ENCODE assay signal across 2 cellular contexts in the genomic region with DNA sequence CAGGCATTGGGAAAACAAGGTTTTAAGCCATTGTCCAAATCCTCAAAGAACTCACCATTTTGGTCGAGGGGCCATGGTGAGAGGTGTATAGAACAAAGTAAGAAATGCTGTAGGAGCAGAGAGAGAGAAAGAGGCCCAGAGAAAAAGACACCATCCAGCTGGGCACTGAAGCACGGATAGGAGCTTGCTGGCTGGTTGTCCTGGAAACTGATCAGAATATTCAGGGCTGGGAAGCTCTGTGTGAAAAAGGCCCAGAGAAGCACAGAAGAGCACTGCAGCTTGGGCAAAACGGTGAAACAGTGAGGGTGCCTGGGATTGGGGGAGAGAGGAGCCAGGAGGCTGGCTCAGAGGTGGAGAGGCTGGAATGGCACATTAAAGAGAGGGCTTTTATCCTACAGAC.
TF ChIP-seq lines count a peak whose summit lies in the region.

No MANE protein-coding gene starts in this region.

TF ChIP-seq in SK-N-SH treated with all-trans-retinoic acid at 6 μM for 48 hours, 23 proteins besides CTCF, POLR2A, EP300 and RAD21 (continued from another document):
- TF ChIP-seq OSR1 (CRISPR knock-in tag; IDR thresholded peaks at IDR 0.05), result no peak
- TF ChIP-seq SNAI2 (CRISPR knock-in tag; IDR thresholded peaks at IDR 0.05), result no peak
- TF ChIP-seq ZNF8 (CRISPR knock-in tag; IDR thresholded peaks at IDR 0.05), result no peak
- TF ChIP-seq ZFP3 (CRISPR knock-in tag; IDR thresholded peaks at IDR 0.05), result peak; percentile 75

TF ChIP-seq in SK-N-SH, 30 proteins besides CTCF, POLR2A, EP300 and RAD21:
- TF ChIP-seq, protein P1, sequence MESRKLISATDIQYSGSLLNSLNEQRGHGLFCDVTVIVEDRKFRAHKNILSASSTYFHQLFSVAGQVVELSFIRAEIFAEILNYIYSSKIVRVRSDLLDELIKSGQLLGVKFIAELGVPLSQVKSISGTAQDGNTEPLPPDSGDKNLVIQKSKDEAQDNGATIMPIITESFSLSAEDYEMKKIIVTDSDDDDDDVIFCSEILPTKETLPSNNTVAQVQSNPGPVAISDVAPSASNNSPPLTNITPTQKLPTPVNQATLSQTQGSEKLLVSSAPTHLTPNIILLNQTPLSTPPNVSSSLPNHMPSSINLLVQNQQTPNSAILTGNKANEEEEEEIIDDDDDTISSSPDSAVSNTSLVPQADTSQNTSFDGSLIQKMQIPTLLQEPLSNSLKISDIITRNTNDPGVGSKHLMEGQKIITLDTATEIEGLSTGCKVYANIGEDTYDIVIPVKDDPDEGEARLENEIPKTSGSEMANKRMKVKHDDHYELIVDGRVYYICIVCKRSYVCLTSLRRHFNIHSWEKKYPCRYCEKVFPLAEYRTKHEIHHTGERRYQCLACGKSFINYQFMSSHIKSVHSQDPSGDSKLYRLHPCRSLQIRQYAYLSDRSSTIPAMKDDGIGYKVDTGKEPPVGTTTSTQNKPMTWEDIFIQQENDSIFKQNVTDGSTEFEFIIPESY (IDR thresholded peaks at IDR 0.05; ENCODE audit: borderline replicate concordance, low read depth), result no peak
- TF ChIP-seq JUND (IDR thresholded peaks at IDR 0.05) (no peak), TCF12 (IDR thresholded peaks at IDR 0.05) (no peak), SMC3 (IDR thresholded peaks at IDR 0.05; ENCODE audit: low read depth, low read length) (no peak), TEAD4 (IDR thresholded peaks at IDR 0.05; ENCODE audit: borderline replicate concordance, insufficient read depth) (no peak), GATA2 (CRISPR knock-in tag; IDR thresholded peaks at IDR 0.05) (no peak), MEF2A (IDR thresholded peaks at IDR 0.05; ENCODE audit: borderline replicate concordance, low read depth) (no peak), POLR2AphosphoS5 (IDR thresholded peaks at IDR 0.05; ENCODE audit: low read depth, low read length) (no peak), FOSL2 (IDR thresholded peaks at IDR 0.05; ENCODE audit: borderline replicate concordance, low read depth) (no peak), TAF1 (IDR thresholded peaks at IDR 0.05; ENCODE audit: borderline replicate concordance, low read depth, low read length) (no peak), ELF1 (IDR thresholded peaks at IDR 0.05) (no peak), FOXM1 (IDR thresholded peaks at IDR 0.05; ENCODE audit: low read depth) (no peak), CHD2 (IDR thresholded peaks at IDR 0.05; ENCODE audit: low read length, partially characterized antibody) (no peak), YY1 (IDR thresholded peaks at IDR 0.05; ENCODE audit: low read depth) (no peak), EZH2phosphoT487 (IDR thresholded peaks at IDR 0.05; ENCODE audit: borderline replicate concordance, low read depth) (no peak), SIN3A (IDR thresholded peaks at IDR 0.05; ENCODE audit: borderline replicate concordance, low read depth, low read length) (no peak), RXRA (IDR thresholded peaks at IDR 0.05; ENCODE audit: borderline replicate concordance, low read depth) (no peak)
- TF ChIP-seq, protein P2, sequence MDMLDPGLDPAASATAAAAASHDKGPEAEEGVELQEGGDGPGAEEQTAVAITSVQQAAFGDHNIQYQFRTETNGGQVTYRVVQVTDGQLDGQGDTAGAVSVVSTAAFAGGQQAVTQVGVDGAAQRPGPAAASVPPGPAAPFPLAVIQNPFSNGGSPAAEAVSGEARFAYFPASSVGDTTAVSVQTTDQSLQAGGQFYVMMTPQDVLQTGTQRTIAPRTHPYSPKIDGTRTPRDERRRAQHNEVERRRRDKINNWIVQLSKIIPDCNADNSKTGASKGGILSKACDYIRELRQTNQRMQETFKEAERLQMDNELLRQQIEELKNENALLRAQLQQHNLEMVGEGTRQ (IDR thresholded peaks at IDR 0.05; ENCODE audit: borderline replicate concordance, low read depth, low read length), result no peak
- TF ChIP-seq, protein P3, sequence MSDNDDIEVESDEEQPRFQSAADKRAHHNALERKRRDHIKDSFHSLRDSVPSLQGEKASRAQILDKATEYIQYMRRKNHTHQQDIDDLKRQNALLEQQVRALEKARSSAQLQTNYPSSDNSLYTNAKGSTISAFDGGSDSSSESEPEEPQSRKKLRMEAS (IDR thresholded peaks at IDR 0.05; ENCODE audit: low read depth), result no peak
- TF ChIP-seq, protein P4, sequence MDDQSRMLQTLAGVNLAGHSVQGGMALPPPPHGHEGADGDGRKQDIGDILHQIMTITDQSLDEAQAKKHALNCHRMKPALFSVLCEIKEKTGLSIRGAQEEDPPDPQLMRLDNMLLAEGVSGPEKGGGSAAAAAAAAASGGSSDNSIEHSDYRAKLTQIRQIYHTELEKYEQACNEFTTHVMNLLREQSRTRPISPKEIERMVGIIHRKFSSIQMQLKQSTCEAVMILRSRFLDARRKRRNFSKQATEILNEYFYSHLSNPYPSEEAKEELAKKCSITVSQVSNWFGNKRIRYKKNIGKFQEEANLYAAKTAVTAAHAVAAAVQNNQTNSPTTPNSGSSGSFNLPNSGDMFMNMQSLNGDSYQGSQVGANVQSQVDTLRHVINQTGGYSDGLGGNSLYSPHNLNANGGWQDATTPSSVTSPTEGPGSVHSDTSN (IDR thresholded peaks at IDR 0.05), result no peak
